ENCODE assay signal across 10 cellular contexts in genomic region chr7:136956232-136956631, GRCh38.
DNase-seq lines count a peak whose midpoint lies in the region; ATAC-seq and TF ChIP-seq lines count a peak whose summit lies in the region.
"Had no signal": no experiment of that assay in that cellular context is flagged by ENCODE, and none has a peak within 500 bp of the region (broad histone marks: within the 10 kb centered on the region; RNA-seq: fewer than 3 reads in every experiment).

No MANE protein-coding gene starts in this region.

- no peaks in the 10 kb centered on the region for H3K36me3 Mint-ChIP-seq in activated T-cell treated with anti-CD3 and anti-CD28 coated beads, Interleukin-2, amount 50 U/mL, for 72 hours (ENCODE audit: insufficient read depth in 2 of 2)

- H4K20me1 ChIP-seq in smooth muscle cell (ENCODE audit: low read depth): no peaks in the 10 kb centered on the region

- peak overlapping the region; percentile 32 for H3K4me2 ChIP-seq in smooth muscle cell

- H3K36me3 ChIP-seq in smooth muscle cell (ENCODE audit: low read depth): no peaks in the 10 kb centered on the region
- H3K36me3 ChIP-seq: tibial artery had no signal

- H2AFZ ChIP-seq in smooth muscle cell (ENCODE audit: low read depth): peak overlapping the region; percentile 20

- H3K4me3 ChIP-seq in fibroblast of pulmonary artery (replicated peaks; ENCODE audit: low read depth, low read length) (no peak overlapping the region), smooth muscle cell (no peak overlapping the region)
- H3K4me3 ChIP-seq: tibial artery had no signal

- H3K27ac Mint-ChIP-seq in activated T-cell treated with anti-CD3 and anti-CD28 coated beads, Interleukin-2, amount 50 U/mL, for 72 hours: no peak overlapping the region
- H3K27ac Mint-ChIP-seq: activated CD4-positive, alpha-beta memory T cell treated with anti-CD3 and anti-CD28 coated beads, Interleukin-2, amount 10 ng/mL, durations not matched to agents 7 days and 5 days had no signal

- H3K27me3 Mint-ChIP-seq in activated T-cell treated with anti-CD3 and anti-CD28 coated beads, Interleukin-2, amount 50 U/mL, for 72 hours (ENCODE audit: low read depth): no peaks in the 10 kb centered on the region
- H3K27me3 Mint-ChIP-seq: activated CD4-positive, alpha-beta memory T cell treated with anti-CD3 and anti-CD28 coated beads, Interleukin-2, amount 10 ng/mL, durations not matched to agents 7 days and 5 days had no signal

- no peak overlapping the region for H3K4me3 Mint-ChIP-seq in activated T-cell treated with anti-CD3 and anti-CD28 coated beads, Interleukin-2, amount 50 U/mL, for 72 hours
- H3K4me3 Mint-ChIP-seq: activated CD4-positive, alpha-beta memory T cell treated with anti-CD3 and anti-CD28 coated beads, Interleukin-2, amount 10 ng/mL, durations not matched to agents 7 days and 5 days had no signal

- H3F3A ChIP-seq in smooth muscle cell (ENCODE audit: low read depth): no peaks in the 10 kb centered on the region

- 86% methylated on average over 1 of the region's 1 CpG for WGBS in smooth muscle cell (ENCODE audit: low lambda C conversion rate)

- H3K79me2 ChIP-seq in smooth muscle cell (ENCODE audit: low read depth): no peaks in the 10 kb centered on the region

- H3K27me3 ChIP-seq in smooth muscle cell (ENCODE audit: low read depth): no peaks in the 10 kb centered on the region
- H3K27me3 ChIP-seq: tibial artery had no signal

- TF ChIP-seq CTCF in fibroblast of pulmonary artery (IDR thresholded peaks at IDR 0.05; ENCODE audit: low read length, missing control alignments) (no peak), smooth muscle cell (IDR thresholded peaks at IDR 0.05; ENCODE audit: borderline replicate concordance, insufficient read depth, poor library complexity, severe bottlenecking) (no peak)

- H3K9ac ChIP-seq in smooth muscle cell (ENCODE audit: low read depth): no peak overlapping the region

- H3K4me1 ChIP-seq in smooth muscle cell (ENCODE audit: low read depth): no peaks in the 10 kb centered on the region

- DNase-seq in H4 (ENCODE audit: low spot score) (peak; percentile 16), RPMI7951 (ENCODE audit: low read depth) (peak; percentile 72), fibroblast of pulmonary artery (ENCODE audit: low read depth) (peak; percentile 64), smooth muscle cell (lab: John Stamatoyannopoulos, UW; ENCODE audit: unreplicated experiment) (no peak), DMS 273 (lab: John Stamatoyannopoulos, UW; ENCODE audit: unreplicated experiment) (no peak)
- DNase-seq in activated T-cell treated with anti-CD3 and anti-CD28 coated beads, Interleukin-2, amount 50 U/mL, for 72 hours: no peak
- DNase-seq: activated CD4-positive, alpha-beta memory T cell treated with anti-CD3 and anti-CD28 coated beads, Interleukin-2, amount 10 ng/mL, durations not matched to agents 7 days and 5 days; activated effector memory CD4-positive, alpha-beta T cell treated with Interleukin-2 at 50 U/mL for 16 hours; tibial artery had no signal

- no peaks in the 10 kb centered on the region for H3K4me1 Mint-ChIP-seq in activated T-cell treated with anti-CD3 and anti-CD28 coated beads, Interleukin-2, amount 50 U/mL, for 72 hours (ENCODE audit: low read depth)
- H3K4me1 Mint-ChIP-seq: activated CD4-positive, alpha-beta memory T cell treated with anti-CD3 and anti-CD28 coated beads, Interleukin-2, amount 10 ng/mL, durations not matched to agents 7 days and 5 days had no signal

- no peaks in the 10 kb centered on the region for H3K9me3 ChIP-seq in smooth muscle cell (replicated peaks; ENCODE audit: low read depth)
- H3K9me3 ChIP-seq: tibial artery had no signal

- H3K9me3 Mint-ChIP-seq in activated T-cell treated with anti-CD3 and anti-CD28 coated beads, Interleukin-2, amount 50 U/mL, for 72 hours: peaks cover 7 to 13% of the 10 kb centered on the region in 2 donors

- no peak for ATAC-seq in GM21423 (IDR thresholded peaks at IDR 0.05; ENCODE audit: unreplicated experiment)
- ATAC-seq in activated T-cell treated with anti-CD3 and anti-CD28 coated beads, Interleukin-2, amount 50 U/mL, for 72 hours (replicated peaks in 1 of 2): no peak

- peak overlapping the region; percentile 46 for H3K27ac ChIP-seq in smooth muscle cell (ENCODE audit: low read depth)
- H3K27ac ChIP-seq: tibial artery had no signal

Comparison
In these comparisons a context has a peak if more than half of its experiments do, and no peak if none do; other contexts are left out.
1. DNase-seq: peak in H4 (single experiment), RPMI7951 (single experiment) and fibroblast of pulmonary artery (single experiment); none in smooth muscle cell (single experiment), DMS 273 (single experiment) and activated T-cell treated with anti-CD3 and anti-CD28 coated beads, Interleukin-2, amount 50 U/mL, for 72 hours (0 of 2).